Comparison of ENCODE assay signal across 15 cellular contexts in genomic region chr21:16563111-16563510, GRCh38.
"Had no signal": no experiment of that assay in that cellular context is flagged by ENCODE, and none has a peak within 500 bp of the region (broad histone marks: within the 10 kb centered on the region; RNA-seq: fewer than 3 reads in every experiment).

No MANE protein-coding gene starts in this region.

- H3K27me3 Mint-ChIP-seq: activated CD4-positive, alpha-beta memory T cell treated with anti-CD3 and anti-CD28 coated beads, Interleukin-2, amount 10 ng/mL, durations not matched to agents 7 days and 5 days; activated CD4-positive, alpha-beta T cell treated with anti-CD3 and anti-CD28 coated beads for 36 hours; activated naive CD4-positive, alpha-beta T cell treated with anti-CD3 and anti-CD28 coated beads, Interleukin-2, amount 10 ng/mL, durations not matched to agents 7 days and 5 days; activated T-cell treated with anti-CD3 and anti-CD28 coated beads, Interleukin-2, amount 50 U/mL, for 24 hours; naive thymus-derived CD4-positive, alpha-beta T cell; type B pancreatic cell had no signal

- H3K36me3 ChIP-seq: ascending aorta, heart left ventricle, neutrophil had no signal

- H3K27ac Mint-ChIP-seq: activated CD4-positive, alpha-beta memory T cell treated with anti-CD3 and anti-CD28 coated beads, Interleukin-2, amount 10 ng/mL, durations not matched to agents 7 days and 5 days; activated CD4-positive, alpha-beta T cell treated with anti-CD3 and anti-CD28 coated beads for 36 hours; activated naive CD4-positive, alpha-beta T cell treated with anti-CD3 and anti-CD28 coated beads, Interleukin-2, amount 10 ng/mL, durations not matched to agents 7 days and 5 days; activated T-cell treated with anti-CD3 and anti-CD28 coated beads, Interleukin-2, amount 50 U/mL, for 24 hours; immature natural killer cell had no signal

- H3K36me3 Mint-ChIP-seq: activated naive CD4-positive, alpha-beta T cell treated with anti-CD3 and anti-CD28 coated beads, Interleukin-2, amount 10 ng/mL, durations not matched to agents 7 days and 5 days; immature natural killer cell; naive thymus-derived CD4-positive, alpha-beta T cell; type B pancreatic cell had no signal

- H3K4me3 Mint-ChIP-seq: activated CD4-positive, alpha-beta memory T cell treated with anti-CD3 and anti-CD28 coated beads, Interleukin-2, amount 10 ng/mL, durations not matched to agents 7 days and 5 days; activated CD4-positive, alpha-beta T cell treated with anti-CD3 and anti-CD28 coated beads for 36 hours; activated naive CD4-positive, alpha-beta T cell treated with anti-CD3 and anti-CD28 coated beads, Interleukin-2, amount 10 ng/mL, durations not matched to agents 7 days and 5 days; activated T-cell treated with anti-CD3 and anti-CD28 coated beads, Interleukin-2, amount 50 U/mL, for 24 hours; immature natural killer cell; naive thymus-derived CD4-positive, alpha-beta T cell; type B pancreatic cell had no signal

- H3K4me1 Mint-ChIP-seq: activated CD4-positive, alpha-beta memory T cell treated with anti-CD3 and anti-CD28 coated beads, Interleukin-2, amount 10 ng/mL, durations not matched to agents 7 days and 5 days; activated CD4-positive, alpha-beta T cell treated with anti-CD3 and anti-CD28 coated beads for 36 hours; activated naive CD4-positive, alpha-beta T cell treated with anti-CD3 and anti-CD28 coated beads, Interleukin-2, amount 10 ng/mL, durations not matched to agents 7 days and 5 days; immature natural killer cell; naive thymus-derived CD4-positive, alpha-beta T cell had no signal

- H3K9me3 ChIP-seq: ascending aorta, heart left ventricle, mucosa of descending colon, neutrophil had no signal

- H3K27me3 ChIP-seq: ascending aorta, heart left ventricle, neutrophil had no signal

- H3K27ac ChIP-seq: ascending aorta, heart left ventricle, neutrophil had no signal

- ATAC-seq: activated CD4-positive, alpha-beta T cell treated with anti-CD3 and anti-CD28 coated beads for 36 hours; mucosa of descending colon; naive thymus-derived CD4-positive, alpha-beta T cell; stimulated activated naive CD8-positive, alpha-beta T cell treated with anti-CD3 and anti-CD28 coated beads, Interleukin-15, Interleukin-2, amounts not matched to agents 100 U/mL and 50 U/mL, for 24 hours had no signal

- FAIRE-seq: frontal cortex had no signal

- H3K9me3 Mint-ChIP-seq: activated T-cell treated with anti-CD3 and anti-CD28 coated beads, Interleukin-2, amount 50 U/mL, for 24 hours; type B pancreatic cell had no signal

- DNase-seq: activated CD4-positive, alpha-beta memory T cell treated with anti-CD3 and anti-CD28 coated beads, Interleukin-2, amount 10 ng/mL, durations not matched to agents 7 days and 5 days; activated CD4-positive, alpha-beta T cell treated with anti-CD3 and anti-CD28 coated beads for 36 hours; activated naive CD4-positive, alpha-beta T cell treated with anti-CD3 and anti-CD28 coated beads, Interleukin-2, amount 10 ng/mL, durations not matched to agents 7 days and 5 days; activated T-cell treated with anti-CD3 and anti-CD28 coated beads, Interleukin-2, amount 50 U/mL, for 24 hours; immature natural killer cell; mucosa of descending colon; naive thymus-derived CD4-positive, alpha-beta T cell; stimulated activated CD4-positive, alpha-beta T cell treated with anti-CD3 and anti-CD28 coated beads, Interleukin-4, amount 100 ng/mL, for 1 hour; stimulated activated naive CD8-positive, alpha-beta T cell treated with anti-CD3 and anti-CD28 coated beads, Interleukin-15, Interleukin-2, amounts not matched to agents 100 U/mL and 50 U/mL, for 24 hours had no signal

- H3K4me3 ChIP-seq: ascending aorta, heart left ventricle, lung, mucosa of descending colon had no signal
